In the genomic region with DNA sequence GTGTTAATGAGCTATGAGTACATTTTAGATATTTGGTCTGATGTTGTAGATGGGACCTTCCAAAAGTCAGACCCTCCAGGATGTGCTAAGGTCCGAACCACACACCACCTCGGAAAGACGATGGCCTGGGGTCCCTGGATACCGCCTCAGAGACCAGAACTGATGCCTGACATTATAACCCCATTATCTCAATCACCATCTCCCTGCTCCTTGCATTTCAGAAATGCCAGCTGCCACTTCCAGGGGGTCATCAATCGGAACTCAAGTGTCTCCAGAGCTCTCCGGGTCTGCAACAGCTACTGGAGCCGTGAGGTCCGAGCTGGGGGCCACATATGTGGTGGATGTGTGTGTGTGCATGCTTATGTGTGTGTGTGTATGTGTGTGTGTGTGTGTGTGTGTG, we compare ENCODE assay signal across 36 cellular contexts. TPM values are rescaled to one million over a fixed set of nuclear protein-coding genes. Genes with fewer than 3 reads are reported as not detected.
"Had no signal": no experiment of that assay in that cellular context is flagged by ENCODE, and none has a peak within 500 bp of the region (broad histone marks: within the 10 kb centered on the region; RNA-seq: fewer than 3 reads in every experiment).

No MANE protein-coding gene starts in this region.

- H3K27ac Mint-ChIP-seq: naive B cell; natural killer cell treated with Interleukin-12 subunit alpha and Interleukin-12 subunit beta and Interleukin-15 and Interleukin-18, amount 100 ng/mL, for 72 hours; progenitor cell of endocrine pancreas; stimulated activated naive B cell treated with anti-CD40 and anti-IgM and Interleukin-4, amounts not matched to agents 10 μg/mL and 1 μg/mL and 100 μg/mL, for 72 hours; stimulated activated naive CD8-positive, alpha-beta T cell treated with anti-CD3 and anti-CD28 coated beads, Interleukin-15, Interleukin-2, amounts not matched to agents 100 ng/mL and 50 ng/mL, for 24 hours had no signal

- ATAC-seq: naive thymus-derived CD8-positive, alpha-beta T cell; natural killer cell treated with Interleukin-12 subunit alpha and Interleukin-12 subunit beta and Interleukin-15 and Interleukin-18, amount 100 ng/mL, for 72 hours; pancreas; psoas muscle; right cardiac atrium; sciatic nerve; stimulated activated naive B cell treated with anti-CD40 and anti-IgM and Interleukin-4, amounts not matched to agents 10 μg/mL and 1 μg/mL and 100 μg/mL, for 72 hours had no signal

- H3K9me3 Mint-ChIP-seq: naive thymus-derived CD8-positive, alpha-beta T cell; natural killer cell treated with Interleukin-12 subunit alpha and Interleukin-12 subunit beta and Interleukin-15 and Interleukin-18, amount 100 ng/mL, for 72 hours; nephron progenitor cell; neural crest cell; stimulated activated naive B cell treated with anti-CD40 and anti-IgM and Interleukin-4, amounts not matched to agents 10 μg/mL and 1 μg/mL and 100 μg/mL, for 72 hours; stimulated activated naive CD8-positive, alpha-beta T cell treated with anti-CD3 and anti-CD28 coated beads, Interleukin-15, Interleukin-2, amounts not matched to agents 100 ng/mL and 50 ng/mL, for 24 hours had no signal

- H3K4me1 Mint-ChIP-seq: neural crest cell had no signal

- H3K36me3 Mint-ChIP-seq: natural killer cell treated with Interleukin-12 subunit alpha and Interleukin-12 subunit beta and Interleukin-15 and Interleukin-18, amount 100 ng/mL, for 72 hours had no signal

- H3K27ac ChIP-seq: neutrophil, pancreas, psoas muscle, skin epidermis, spleen, thoracic aorta, thyroid gland, tibial nerve, uterus had no signal

- H3K36me3 ChIP-seq: neutrophil, pancreas, spleen, thoracic aorta, uterus had no signal

- H3K4me2 ChIP-seq: smooth muscle cell had no signal

- H3K9me3 ChIP-seq: neutrophil, pancreas, psoas muscle, spleen, stomach, thoracic aorta, thyroid gland, tibial nerve, upper lobe of left lung, uterus had no signal

- H3K4me3 ChIP-seq: pancreas, psoas muscle, skin epidermis, smooth muscle cell, spleen, stomach, thoracic aorta, thyroid gland, tibial nerve, upper lobe of left lung, uterus had no signal

- H3K4me1 ChIP-seq: pancreas had no signal

- DNase-seq: naive B cell; naive thymus-derived CD8-positive, alpha-beta T cell; nephron progenitor cell; nucleus accumbens; pancreas; psoas muscle; right cardiac atrium; stimulated activated CD4-positive, alpha-beta T cell treated with anti-CD3 and anti-CD28 coated beads, Interleukin-12 subunit alpha, Interleukin-12 subunit beta, amount 100 ng/mL, for 4 hours; stimulated activated CD4-positive, alpha-beta T cell treated with anti-CD3 and anti-CD28 coated beads, Interleukin-1b, Interleukin-23, amount 100 ng/mL, for 48 hours; stimulated activated CD4-positive, alpha-beta T cell treated with anti-CD3 and anti-CD28 coated beads, Interleukin-4, amount 100 ng/mL, for 1 hour; stimulated activated CD4-positive, alpha-beta T cell treated with anti-CD3 and anti-CD28 coated beads, Interleukin-4, amount 100 ng/mL, for 4 hours; stimulated activated CD8-positive, alpha-beta memory T cell treated with anti-CD3 and anti-CD28 coated beads, Interleukin-4, amount 100 ng/mL, for 48 hours; stimulated activated naive B cell treated with anti-CD40 and anti-IgM and Interleukin-4, amounts not matched to agents 10 μg/mL and 1 μg/mL and 100 μg/mL, for 72 hours; stimulated activated naive CD4-positive, alpha-beta T cell treated with Interleukin-2 at 50 U/mL for 16 hours; stomach; thyroid gland; trophoblast cell; upper lobe of left lung; uterus had no signal

- H3K27me3 ChIP-seq: pancreas, thyroid gland had no signal

- H3K4me3 Mint-ChIP-seq: naive thymus-derived CD8-positive, alpha-beta T cell; natural killer cell treated with Interleukin-12 subunit alpha and Interleukin-12 subunit beta and Interleukin-15 and Interleukin-18, amount 100 ng/mL, for 72 hours; nephron progenitor cell; neural crest cell; stimulated activated naive B cell treated with anti-CD40 and anti-IgM and Interleukin-4, amounts not matched to agents 10 μg/mL and 1 μg/mL and 100 μg/mL, for 72 hours; stimulated activated naive CD8-positive, alpha-beta T cell treated with anti-CD3 and anti-CD28 coated beads, Interleukin-15, Interleukin-2, amounts not matched to agents 100 ng/mL and 50 ng/mL, for 24 hours had no signal

RNA-seq across cellular contexts. Expression of gene DUOX1, which starts 7.9 kb away (rescaled TPM):
- total RNA-seq: myocyte; naive thymus-derived CD8-positive, alpha-beta T cell; neural crest cell; osteocyte; temporal lobe had no signal

RNA-seq across cellular contexts. Expression of gene DUOXA1, which starts 8.0 kb away (rescaled TPM):
- total RNA-seq: myocyte; natural killer cell treated with Interleukin-12 subunit alpha and Interleukin-12 subunit beta and Interleukin-15 and Interleukin-18, amount 100 ng/mL, for 72 hours; neural crest cell; osteocyte; renal cortical epithelial cell had no signal

RNA-seq across cellular contexts. Expression of gene DUOXA2, which starts 23.6 kb away (rescaled TPM):
- total RNA-seq: myocyte; naive thymus-derived CD8-positive, alpha-beta T cell; neural crest cell; omental fat pad; osteocyte; progenitor cell of endocrine pancreas; psoas muscle; renal cortical epithelial cell; right cardiac atrium; sciatic nerve; smooth muscle cell; spleen; subcutaneous adipose tissue; temporal lobe; thoracic aorta; tibial nerve; uterus had no signal
- polyA plus RNA-seq: naive thymus-derived CD8-positive, alpha-beta T cell; smooth muscle cell had no signal

RNA-seq across cellular contexts. Expression of gene DUOX2, which starts 23.7 kb away (rescaled TPM):
- total RNA-seq: myocyte; naive thymus-derived CD8-positive, alpha-beta T cell; osteocyte; spleen; temporal lobe had no signal
- polyA plus RNA-seq: naive thymus-derived CD8-positive, alpha-beta T cell had no signal
